In the genomic region with DNA sequence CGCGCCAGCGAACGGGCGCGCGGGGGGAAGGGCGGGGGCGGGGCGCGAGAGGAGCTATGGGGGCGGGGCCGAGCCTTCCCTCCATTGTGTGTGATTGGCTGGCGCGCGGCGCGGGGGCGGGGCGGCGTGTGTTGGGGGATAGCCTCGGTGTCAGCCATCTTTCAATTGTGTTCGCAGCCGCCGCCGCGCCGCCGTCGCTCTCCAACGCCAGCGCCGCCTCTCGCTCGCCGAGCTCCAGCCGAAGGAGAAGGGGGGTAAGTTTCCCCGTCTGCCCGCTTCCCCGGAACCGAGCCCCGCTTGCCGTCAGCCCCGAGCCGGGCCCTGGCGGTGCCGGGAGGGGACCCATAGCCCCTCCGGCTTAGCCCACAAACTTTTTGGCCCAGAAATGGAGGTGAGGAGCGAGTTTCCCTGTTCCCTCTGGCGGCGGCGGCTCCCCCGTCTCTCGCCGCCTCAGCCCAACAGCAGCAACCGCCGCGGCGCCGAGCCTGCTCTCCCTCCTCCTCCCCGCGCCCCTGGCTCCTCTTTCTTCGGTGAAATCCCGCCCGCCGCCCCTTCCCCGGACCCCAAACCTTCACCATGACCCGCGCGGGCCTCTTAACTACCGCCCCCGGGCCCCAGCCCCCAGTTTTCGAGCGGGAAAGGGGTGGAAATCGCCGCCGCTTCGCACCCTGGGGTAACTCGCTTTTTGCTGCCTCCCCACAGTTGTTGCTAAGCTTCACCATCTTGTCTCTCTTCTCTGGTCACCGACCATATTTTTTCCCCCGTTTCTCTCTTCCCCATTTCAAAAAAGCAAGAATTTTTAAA, we compare ENCODE assay signal across 8 cellular contexts. TPM values are rescaled to one million over a fixed set of nuclear protein-coding genes. Genes with fewer than 3 reads are reported as not detected.
DNase-seq lines count a peak whose midpoint lies in the region; ATAC-seq and TF ChIP-seq lines count a peak whose summit lies in the region.

Gene H3-3A (plus strand): TSS at position 159 of the 804 bp plus-strand sequence. CDS start 1,636 bp downstream, outside the sequence.

- peak; percentile 97 for DNase-seq in GM10248 (ENCODE audit: extremely low spot score)
- DNase-seq in NCI-H1092 treated with DMSO at 0.1 percent for 48 hours (lab: John Stamatoyannopoulos, UW) = peak; percentile 98
- no peak for DNase-seq in glomerular endothelial cell (ENCODE audit: extremely low read depth, low read depth, low spot score)
- peak; percentile 99 for DNase-seq in osteoblast (ENCODE audit: insufficient read length, low spot score, missing footprints)
- DNase-seq in testis = peak; percentile 98

- H3K27ac Mint-ChIP-seq in activated naive CD4-positive, alpha-beta T cell treated with anti-CD3 and anti-CD28 coated beads, Interleukin-2, amount 50 U/mL, for 24 hours = peak within 1 kb of the TSS; percentile 99

- TF ChIP-seq POLR2A in testis (IDR thresholded peaks at IDR 0.05) = peak; percentile 76

- peak within 1 kb of the TSS; percentile 88 for H3K4me2 ChIP-seq in osteoblast (ENCODE audit: insufficient read depth, low read length)

- H3K79me2 ChIP-seq in osteoblast (ENCODE audit: insufficient read depth, low read length) = peaks cover 43% of the 10 kb centered on the region

- TF ChIP-seq CTCF in GM10248 (IDR thresholded peaks at IDR 0.05; ENCODE audit: control extremely low read depth, extremely low read depth, low read depth, missing control alignments) (no peak), osteoblast (IDR thresholded peaks at IDR 0.05; ENCODE audit: extremely low read depth, low read depth, low read length) (no peak), testis (IDR thresholded peaks at IDR 0.05) (peak in 1 of 3 experiments; percentile 21)

- ATAC-seq in HG02610 (IDR thresholded peaks at IDR 0.05; ENCODE audit: unreplicated experiment) = peak; percentile 79
- peak; percentile 81 for ATAC-seq in SK-N-SH treated with all-trans-retinoic acid at 6 μM for 48 hours

- H3K27me3 ChIP-seq in osteoblast (ENCODE audit: insufficient read depth, low read length) (no peaks in the 10 kb centered on the region), testis (no peaks in the 10 kb centered on the region)

- 0 to 1% methylated on average over 27 to 70 of the region's 81 CpGs for WGBS in testis, 2 donors

- peaks cover 54% of the 10 kb centered on the region for H3K4me1 Mint-ChIP-seq in activated naive CD4-positive, alpha-beta T cell treated with anti-CD3 and anti-CD28 coated beads, Interleukin-2, amount 50 U/mL, for 24 hours

- H3K9me3 ChIP-seq in osteoblast (ENCODE audit: low read depth, low read length) (no peaks in the 10 kb centered on the region), testis (no peaks in the 10 kb centered on the region)

- peaks cover 19% of the 10 kb centered on the region for H3K36me3 Mint-ChIP-seq in activated naive CD4-positive, alpha-beta T cell treated with anti-CD3 and anti-CD28 coated beads, Interleukin-2, amount 50 U/mL, for 24 hours

- CTCF ChIA-PET in GM10248 (lab: Yijun Ruan, JAX) = interaction anchor here (0.7 to 2.2 kb wide), 10 partner anchors 11 to 76 kb away, joined by 3 to 8 read pairs (median 3); no protein-coding TSS in a partner anchor

- intact Hi-C loops in testis (cut with DNase I; ENCODE audit: low total_unique reads) = loop anchor here (5.0 kb wide), 2 partner anchors 50 to 60 kb away; no protein-coding TSS in a partner anchor

- H3K4me3 Mint-ChIP-seq in activated naive CD4-positive, alpha-beta T cell treated with anti-CD3 and anti-CD28 coated beads, Interleukin-2, amount 50 U/mL, for 24 hours = peak within 1 kb of the TSS; percentile 99

- H3K4me1 ChIP-seq in osteoblast (ENCODE audit: insufficient read depth, low read length) (peaks cover 16% of the 10 kb centered on the region), testis (peaks cover 17% of the 10 kb centered on the region)

- peak within 1 kb of the TSS; percentile 98 for H2AFZ ChIP-seq in osteoblast (ENCODE audit: low read length)

- H4K20me1 ChIP-seq in osteoblast (ENCODE audit: insufficient read depth, low read length) = peaks cover 44% of the 10 kb centered on the region

- no peaks in the 10 kb centered on the region for H3K9me3 Mint-ChIP-seq in activated naive CD4-positive, alpha-beta T cell treated with anti-CD3 and anti-CD28 coated beads, Interleukin-2, amount 50 U/mL, for 24 hours

- H3K4me3 ChIP-seq in osteoblast (ENCODE audit: insufficient read depth, low read length) = peak within 1 kb of the TSS; percentile 93
- peak within 1 kb of the TSS; percentile 73 to 95 for H3K4me3 ChIP-seq in testis

- no peaks in the 10 kb centered on the region for H3K27me3 Mint-ChIP-seq in activated naive CD4-positive, alpha-beta T cell treated with anti-CD3 and anti-CD28 coated beads, Interleukin-2, amount 50 U/mL, for 24 hours

- POLR2A ChIA-PET in GM10248 (lab: Yijun Ruan, JAX) = interaction anchor here (0.5 to 2.1 kb wide), 21 partner anchors 9 to 634 kb away, joined by 3 to 23 read pairs (median 4); partner anchors contain the start of genes PYCR2 and SDE2

- H3K27ac ChIP-seq in osteoblast (ENCODE audit: low read depth, low read length) (peak within 1 kb of the TSS; percentile 92), testis (peak within 1 kb of the TSS; percentile 100)

- H3K36me3 ChIP-seq in osteoblast (ENCODE audit: insufficient read depth, low read length) (peaks cover 21% of the 10 kb centered on the region), testis (ENCODE audit: low read depth, missing control alignments) (no peaks in the 10 kb centered on the region)

TF ChIP-seq in SK-N-SH treated with all-trans-retinoic acid at 6 μM for 48 hours, 23 proteins besides CTCF, POLR2A, EP300 and RAD21:
- TF ChIP-seq ZC3H10 (CRISPR knock-in tag; IDR thresholded peaks at IDR 0.05) (no peak), ZNF8 (CRISPR knock-in tag; IDR thresholded peaks at IDR 0.05) (no peak), TOX (CRISPR knock-in tag; IDR thresholded peaks at IDR 0.05; ENCODE audit: borderline replicate concordance) (no peak), TCF4 (CRISPR knock-in tag; IDR thresholded peaks at IDR 0.05; ENCODE audit: borderline replicate concordance) (no peak), CSDC2 (CRISPR knock-in tag; IDR thresholded peaks at IDR 0.05) (no peak), BACH2 (CRISPR knock-in tag; IDR thresholded peaks at IDR 0.05; ENCODE audit: borderline replicate concordance) (no peak), SNAI2 (CRISPR knock-in tag; IDR thresholded peaks at IDR 0.05) (no peak), ZFP30 (CRISPR knock-in tag; IDR thresholded peaks at IDR 0.05) (no peak), ZFP3 (CRISPR knock-in tag; IDR thresholded peaks at IDR 0.05) (no peak)
- TF ChIP-seq, protein P1, sequence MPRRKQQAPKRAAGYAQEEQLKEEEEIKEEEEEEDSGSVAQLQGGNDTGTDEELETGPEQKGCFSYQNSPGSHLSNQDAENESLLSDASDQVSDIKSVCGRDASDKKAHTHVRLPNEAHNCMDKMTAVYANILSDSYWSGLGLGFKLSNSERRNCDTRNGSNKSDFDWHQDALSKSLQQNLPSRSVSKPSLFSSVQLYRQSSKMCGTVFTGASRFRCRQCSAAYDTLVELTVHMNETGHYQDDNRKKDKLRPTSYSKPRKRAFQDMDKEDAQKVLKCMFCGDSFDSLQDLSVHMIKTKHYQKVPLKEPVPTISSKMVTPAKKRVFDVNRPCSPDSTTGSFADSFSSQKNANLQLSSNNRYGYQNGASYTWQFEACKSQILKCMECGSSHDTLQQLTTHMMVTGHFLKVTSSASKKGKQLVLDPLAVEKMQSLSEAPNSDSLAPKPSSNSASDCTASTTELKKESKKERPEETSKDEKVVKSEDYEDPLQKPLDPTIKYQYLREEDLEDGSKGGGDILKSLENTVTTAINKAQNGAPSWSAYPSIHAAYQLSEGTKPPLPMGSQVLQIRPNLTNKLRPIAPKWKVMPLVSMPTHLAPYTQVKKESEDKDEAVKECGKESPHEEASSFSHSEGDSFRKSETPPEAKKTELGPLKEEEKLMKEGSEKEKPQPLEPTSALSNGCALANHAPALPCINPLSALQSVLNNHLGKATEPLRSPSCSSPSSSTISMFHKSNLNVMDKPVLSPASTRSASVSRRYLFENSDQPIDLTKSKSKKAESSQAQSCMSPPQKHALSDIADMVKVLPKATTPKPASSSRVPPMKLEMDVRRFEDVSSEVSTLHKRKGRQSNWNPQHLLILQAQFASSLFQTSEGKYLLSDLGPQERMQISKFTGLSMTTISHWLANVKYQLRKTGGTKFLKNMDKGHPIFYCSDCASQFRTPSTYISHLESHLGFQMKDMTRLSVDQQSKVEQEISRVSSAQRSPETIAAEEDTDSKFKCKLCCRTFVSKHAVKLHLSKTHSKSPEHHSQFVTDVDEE (CRISPR knock-in tag; IDR thresholded peaks at IDR 0.05) = no peak

RNA-seq across cellular contexts. Expression of gene H3-3A, which starts in this region (rescaled TPM):
- total RNA-seq in glomerular endothelial cell = 333 and 385 TPM in 2 replicates
- total RNA-seq in osteoblast = 127 and 166 TPM in 2 replicates
- total RNA-seq in testis = 100 to 1,000 TPM; 272 to 367 TPM
- polyA plus RNA-seq in testis (ENCODE audit: insufficient read depth, low read depth, low replicate concordance) = 439 TPM
